ENCODE assay signal across 13 cellular contexts in genomic region chr1:222522105-222522915, GRCh38.
"Had no signal": no experiment of that assay in that cellular context is flagged by ENCODE, and none has a peak within 500 bp of the region (broad histone marks: within the 10 kb centered on the region; RNA-seq: fewer than 3 reads in every experiment).

No MANE protein-coding gene starts in this region.

- H3K4me3 ChIP-seq: mucosa of descending colon, smooth muscle cell, tibial nerve had no signal

- H3K4me3 Mint-ChIP-seq: activated naive CD8-positive, alpha-beta T cell; activated T-cell treated with anti-CD3 and anti-CD28 coated beads, Interleukin-2, amount 50 U/mL, for 24 hours; naive thymus-derived CD8-positive, alpha-beta T cell; stimulated activated effector memory CD8-positive, alpha-beta T cell treated with anti-CD3 and anti-CD28 coated beads, Interleukin-12 subunit alpha, Interleukin-12 subunit beta, amount 100 ng/mL, for 72 hours; T-helper 17 cell had no signal

- H3K27ac Mint-ChIP-seq: activated naive CD8-positive, alpha-beta T cell; activated T-cell treated with anti-CD3 and anti-CD28 coated beads, Interleukin-2, amount 50 U/mL, for 24 hours; naive thymus-derived CD8-positive, alpha-beta T cell; stimulated activated effector memory CD8-positive, alpha-beta T cell treated with anti-CD3 and anti-CD28 coated beads, Interleukin-12 subunit alpha, Interleukin-12 subunit beta, amount 100 ng/mL, for 72 hours; T-helper 17 cell had no signal

- H3K36me3 Mint-ChIP-seq: stimulated activated effector memory CD8-positive, alpha-beta T cell treated with anti-CD3 and anti-CD28 coated beads, Interleukin-12 subunit alpha, Interleukin-12 subunit beta, amount 100 ng/mL, for 72 hours had no signal

- H3K4me1 Mint-ChIP-seq: naive thymus-derived CD8-positive, alpha-beta T cell; stimulated activated effector memory CD8-positive, alpha-beta T cell treated with anti-CD3 and anti-CD28 coated beads, Interleukin-12 subunit alpha, Interleukin-12 subunit beta, amount 100 ng/mL, for 72 hours; T-helper 17 cell had no signal

- H3K9me3 Mint-ChIP-seq: activated T-cell treated with anti-CD3 and anti-CD28 coated beads, Interleukin-2, amount 50 U/mL, for 24 hours; stimulated activated effector memory CD8-positive, alpha-beta T cell treated with anti-CD3 and anti-CD28 coated beads, Interleukin-12 subunit alpha, Interleukin-12 subunit beta, amount 100 ng/mL, for 72 hours had no signal

- DNase-seq: activated gamma-delta T cell; activated T-cell treated with anti-CD3 and anti-CD28 coated beads, Interleukin-2, amount 50 U/mL, for 24 hours; anterior cingulate cortex; effector CD4-positive, alpha-beta T cell; hippocampal formation; mucosa of descending colon; naive thymus-derived CD8-positive, alpha-beta T cell; nucleus accumbens; T-helper 17 cell had no signal
